18 cellular contexts compared by ENCODE assay signal in the genomic region with DNA sequence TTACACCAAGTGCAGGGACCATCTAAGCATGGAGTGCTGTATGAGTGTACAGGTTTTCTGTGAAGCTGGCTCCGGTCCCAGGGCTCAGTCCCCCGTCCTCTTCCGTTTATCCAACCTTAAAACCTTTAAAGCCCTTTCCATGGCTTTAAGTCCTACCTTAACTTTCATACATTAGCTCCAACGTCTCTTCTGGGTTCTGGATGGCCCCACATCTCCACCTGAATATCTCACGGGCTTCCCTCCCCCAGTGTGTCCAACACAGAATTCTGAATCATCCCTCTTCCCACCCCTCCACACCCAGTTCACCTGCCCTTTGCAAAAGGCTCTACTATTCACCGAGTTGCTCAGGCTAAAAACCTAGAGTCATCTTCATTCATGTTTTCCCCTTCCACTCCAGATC. TPM values are rescaled to one million over a fixed set of nuclear protein-coding genes. Genes with fewer than 3 reads are reported as not detected.
DNase-seq lines count a peak whose midpoint lies in the region; ATAC-seq and TF ChIP-seq lines count a peak whose summit lies in the region.
"Had no signal": no experiment of that assay in that cellular context is flagged by ENCODE, and none has a peak within 500 bp of the region (broad histone marks: within the 10 kb centered on the region; RNA-seq: fewer than 3 reads in every experiment).

No MANE protein-coding gene starts in this region.

- no peaks in the 10 kb centered on the region for H3K79me2 ChIP-seq in mammary epithelial cell (ENCODE audit: insufficient read depth, low read length)
- H3K79me2 ChIP-seq in OCI-LY3 (ENCODE audit: low read length): peaks cover 100% of the 10 kb centered on the region

- TF ChIP-seq CTCF in MCF 10A (IDR thresholded peaks at IDR 0.05; ENCODE audit: unreplicated experiment): no peak
- no peak for TF ChIP-seq CTCF in mammary epithelial cell (conservative IDR thresholded peaks at IDR 0.05 in 1 of 2, IDR thresholded peaks at IDR 0.05 in 1 of 2; ENCODE audit: extremely low read depth in 1 of 2, insufficient read depth in 1 of 2, low read depth in 1 of 2, low read length in 2 of 2)
- TF ChIP-seq CTCF in OCI-LY3 (IDR thresholded peaks at IDR 0.05; ENCODE audit: low read depth, low read length): no peak

- no peak overlapping the region for H3K27ac ChIP-seq in mammary epithelial cell (ENCODE audit: insufficient read depth, low read depth, low read length)
- peak overlapping the region; percentile 11 for H3K27ac ChIP-seq in OCI-LY3 (ENCODE audit: low read length)
- H3K27ac ChIP-seq: gastroesophageal sphincter had no signal

- H3K4me2 ChIP-seq in mammary epithelial cell (ENCODE audit: insufficient read depth, low read depth, low read length) (no peak overlapping the region), OCI-LY3 (ENCODE audit: low read length) (peak overlapping the region; percentile 37)

- H4K20me1 ChIP-seq in mammary epithelial cell (ENCODE audit: insufficient read depth, low read length) (no peaks in the 10 kb centered on the region), OCI-LY3 (ENCODE audit: insufficient read depth, low read length) (peaks cover 82% of the 10 kb centered on the region)

- H3K4me1 ChIP-seq in mammary epithelial cell (ENCODE audit: insufficient read depth, low read length) (peaks cover 20% of the 10 kb centered on the region), OCI-LY3 (ENCODE audit: low read length) (peaks cover 92% of the 10 kb centered on the region)

- dilution Hi-C loops in mammary epithelial cell (cut with HindIII; ENCODE audit: low sequenced_read_pairs): loop anchor here (25.0 kb wide), 1 partner anchor 165 kb away; no protein-coding TSS in a partner anchor

- 95% methylated on average over 6 of the region's 6 CpGs for WGBS in mammary epithelial cell (ENCODE audit: low coverage, missing lambda C conversion rate)

- H3K4me3 Mint-ChIP-seq in MCF 10A (ENCODE audit: unreplicated experiment): no peak overlapping the region
- H3K4me3 Mint-ChIP-seq in central memory CD8-positive, alpha-beta T cell: peak overlapping the region; percentile 29
- peak overlapping the region; percentile 13 for H3K4me3 Mint-ChIP-seq in stimulated activated effector memory CD8-positive, alpha-beta T cell treated with anti-CD3 and anti-CD28 coated beads, Interleukin-12 subunit alpha, Interleukin-12 subunit beta, amount 100 ng/mL, for 72 hours

- H3K4me1 Mint-ChIP-seq in MCF 10A (ENCODE audit: insufficient read depth, unreplicated experiment): peaks cover 12% of the 10 kb centered on the region
- H3K4me1 Mint-ChIP-seq in central memory CD8-positive, alpha-beta T cell: peaks cover 87% of the 10 kb centered on the region
- peaks cover 90% of the 10 kb centered on the region for H3K4me1 Mint-ChIP-seq in stimulated activated effector memory CD8-positive, alpha-beta T cell treated with anti-CD3 and anti-CD28 coated beads, Interleukin-12 subunit alpha, Interleukin-12 subunit beta, amount 100 ng/mL, for 72 hours

- intact Hi-C loops in MCF 10A (cut with micrococcal nuclease): no loop called here
- intact Hi-C loops in mammary epithelial cell (cut with micrococcal nuclease): no loop called here

- H3K36me3 ChIP-seq in mammary epithelial cell (ENCODE audit: insufficient read depth, low read length) (no peaks in the 10 kb centered on the region), OCI-LY3 (replicated peaks; ENCODE audit: low read depth, low read length) (peaks cover 41% of the 10 kb centered on the region)
- H3K36me3 ChIP-seq: gastroesophageal sphincter had no signal

- no peaks in the 10 kb centered on the region for H3K27me3 Mint-ChIP-seq in MCF 10A (ENCODE audit: insufficient read depth, unreplicated experiment)
- H3K27me3 Mint-ChIP-seq in central memory CD8-positive, alpha-beta T cell: no peaks in the 10 kb centered on the region

- BruUV-seq in MCF 10A (replicated peaks; lab: Mats Ljungman, UMichigan): no TSS peak
- BruUV-seq in mammary epithelial cell (replicated peaks; lab: Mats Ljungman, UMichigan): no TSS peak

- H3K36me3 Mint-ChIP-seq in MCF 10A (ENCODE audit: insufficient read depth, unreplicated experiment): no peaks in the 10 kb centered on the region
- peaks cover 38% of the 10 kb centered on the region for H3K36me3 Mint-ChIP-seq in central memory CD8-positive, alpha-beta T cell (ENCODE audit: insufficient read depth)
- peaks cover 66% of the 10 kb centered on the region for H3K36me3 Mint-ChIP-seq in stimulated activated effector memory CD8-positive, alpha-beta T cell treated with anti-CD3 and anti-CD28 coated beads, Interleukin-12 subunit alpha, Interleukin-12 subunit beta, amount 100 ng/mL, for 72 hours

- no peaks in the 10 kb centered on the region for H3K9me3 Mint-ChIP-seq in MCF 10A (ENCODE audit: unreplicated experiment)
- no peaks in the 10 kb centered on the region for H3K9me3 Mint-ChIP-seq in central memory CD8-positive, alpha-beta T cell
- no peaks in the 10 kb centered on the region for H3K9me3 Mint-ChIP-seq in stimulated activated effector memory CD8-positive, alpha-beta T cell treated with anti-CD3 and anti-CD28 coated beads, Interleukin-12 subunit alpha, Interleukin-12 subunit beta, amount 100 ng/mL, for 72 hours

- H3K9me3 ChIP-seq in mammary epithelial cell (replicated peaks; ENCODE audit: insufficient read depth, low read length) (no peaks in the 10 kb centered on the region), OCI-LY3 (ENCODE audit: insufficient read depth, low read length) (no peaks in the 10 kb centered on the region)
- H3K9me3 ChIP-seq: gastroesophageal sphincter had no signal

- POLR2A ChIA-PET in MCF 10A (lab: Yijun Ruan, JAX): interaction anchor here (1.2 kb wide), 1 partner anchor 161 kb away, joined by 3 read pairs; no protein-coding TSS in a partner anchor

- peak overlapping the region; percentile 36 for H3K27ac Mint-ChIP-seq in MCF 10A (ENCODE audit: low read depth, unreplicated experiment)
- H3K27ac Mint-ChIP-seq in central memory CD8-positive, alpha-beta T cell (ENCODE audit: low read depth): peak overlapping the region; percentile 81
- H3K27ac Mint-ChIP-seq in stimulated activated effector memory CD8-positive, alpha-beta T cell treated with anti-CD3 and anti-CD28 coated beads, Interleukin-12 subunit alpha, Interleukin-12 subunit beta, amount 100 ng/mL, for 72 hours: peak overlapping the region; percentile 77

- H2AFZ ChIP-seq in mammary epithelial cell (ENCODE audit: low read depth, low read length) (no peak overlapping the region), OCI-LY3 (ENCODE audit: low read depth, low read length) (no peak overlapping the region)

- in situ Hi-C loops in mammary epithelial cell (cut with MboI; ENCODE audit: low sequenced_read_pairs in 2 of 2): loop anchor here in 1 of 2 donors (10.0 kb wide), 1 partner anchor 167 kb away; no protein-coding TSS in a partner anchor

- no peak overlapping the region for H3K9ac ChIP-seq in mammary epithelial cell (ENCODE audit: insufficient read depth, low read length)
- no peak overlapping the region; the same call in 1 of the 2 replicates for H3K9ac ChIP-seq in OCI-LY3 (ENCODE audit: low read length)

- H3K27me3 ChIP-seq in mammary epithelial cell (ENCODE audit: insufficient read depth, low read length) (no peaks in the 10 kb centered on the region), OCI-LY3 (ENCODE audit: low read depth, low read length) (no peaks in the 10 kb centered on the region)
- H3K27me3 ChIP-seq: gastroesophageal sphincter had no signal

- H3K4me3 ChIP-seq in mammary epithelial cell (replicated peaks in 1 of 3; ENCODE audit: insufficient read depth in 1 of 3, low read depth in 2 of 3, low read length in 3 of 3): no peak overlapping the region
- H3K4me3 ChIP-seq in OCI-LY3 (ENCODE audit: low read length): no peak overlapping the region
- H3K4me3 ChIP-seq: coronary artery, gastroesophageal sphincter had no signal

- CTCF ChIA-PET in MCF 10A (lab: Yijun Ruan, JAX) (interaction anchor here (0.5 to 7.2 kb wide), 3 partner anchors 92 to 178 kb away, joined by 3 to 87 read pairs (median 18); no protein-coding TSS in a partner anchor), mammary epithelial cell (lab: Charles Lee; ENCODE audit: low non-redundant PET) (interaction anchor here (0.8 kb wide), 1 partner anchor 61 kb away, joined by 52 read pairs; no protein-coding TSS in a partner anchor)

- no peak for ATAC-seq in central memory CD8-positive, alpha-beta T cell (replicated peaks; ENCODE audit: extremely low read depth, poor library complexity, severe bottlenecking)
- no peak for ATAC-seq in stimulated activated effector memory CD8-positive, alpha-beta T cell treated with anti-CD3 and anti-CD28 coated beads, Interleukin-12 subunit alpha, Interleukin-12 subunit beta, amount 100 ng/mL, for 72 hours
- ATAC-seq: gastroesophageal sphincter, left ventricle myocardium superior had no signal

- DNase-seq in MCF 10A (ENCODE audit: unreplicated experiment) (no peak), mammary epithelial cell (no peak), GM19240 (ENCODE audit: insufficient read length, low spot score) (no peak), SKM-1 treated with dmso at 0.1 percent for 144 hours (lab: John Stamatoyannopoulos, UW; ENCODE audit: unreplicated experiment) (no peak)
- no peak for DNase-seq in central memory CD8-positive, alpha-beta T cell (ENCODE audit: low spot score in 2 of 2)
- DNase-seq in stimulated activated effector memory CD8-positive, alpha-beta T cell treated with anti-CD3 and anti-CD28 coated beads, Interleukin-12 subunit alpha, Interleukin-12 subunit beta, amount 100 ng/mL, for 72 hours (ENCODE audit: low spot score in 2 of 2): peak in 1 of 2 donors; percentile 41
- DNase-seq in stimulated activated CD4-positive, alpha-beta T cell treated with anti-CD3 and anti-CD28 coated beads, Interleukin-15, amount 100 ng/mL, for 24 hours: no peak
- DNase-seq: activated CD4-positive, CD25-positive, alpha-beta regulatory T cell; DMS 273 treated with DMSO at 0.1 percent for 48 hours; erythroblast; KG1; left ventricle myocardium superior; NCI-H1092 treated with DMSO at 0.1 percent for 48 hours; NCI-H69; substantia nigra had no signal

RNA-seq across cellular contexts. Expression of a gene that starts 12.8 kb away (rescaled TPM):
- total RNA-seq in MCF 10A (2022) (0.93 TPM in 2 replicates), mammary epithelial cell (10 to 100 TPM; 23.3 to 62.3 TPM)
- 44.5 TPM for polyA plus RNA-seq in mammary epithelial cell
- polyA minus RNA-seq in mammary epithelial cell: 69.8 TPM

Comparison
In these comparisons a context has a peak if more than half of its experiments do, and no peak if none do; other contexts are left out.
1. RNA of a gene that starts 12.8 kb away (total RNA-seq): 23.3 to 62.3 TPM in mammary epithelial cell; 0.93 TPM in MCF 10A; every median in the first group is over 10 times any median in the second.
2. Peak in every context shown above with its lines, with median percentiles within 50 percentile points of each other: H3K27ac Mint-ChIP-seq.